9 cellular contexts compared by ENCODE assay signal in genomic region chr17:66724581-66725341, GRCh38.
DNase-seq lines count a peak whose midpoint lies in the region; ATAC-seq and TF ChIP-seq lines count a peak whose summit lies in the region.
"Had no signal": no experiment of that assay in that cellular context is flagged by ENCODE, and none has a peak within 500 bp of the region (broad histone marks: within the 10 kb centered on the region; RNA-seq: fewer than 3 reads in every experiment).

No MANE protein-coding gene starts in this region.

- ATAC-seq in activated naive CD4-positive, alpha-beta T cell treated with anti-CD3 and anti-CD28 coated beads, Interleukin-2, amount 50 U/mL, for 72 hours = no peak
- ATAC-seq in left ventricle myocardium superior (peak; percentile 66), upper lobe of right lung (peak; percentile 23)

- intact Hi-C loops in left ventricle myocardium superior (cut with micrococcal nuclease) (loop anchor here (5.0 kb wide), 1 partner anchor 183 kb away; no protein-coding TSS in a partner anchor), upper lobe of right lung (cut with DNase I) (no loop called here)

- H3K27me3 ChIP-seq in upper lobe of right lung = no peaks in the 10 kb centered on the region
- no peaks in the 10 kb centered on the region for H3K27me3 ChIP-seq in SJCRH30

- peak overlapping the region; percentile 36 to 68 for H3K27ac Mint-ChIP-seq in activated naive CD4-positive, alpha-beta T cell treated with anti-CD3 and anti-CD28 coated beads, Interleukin-2, amount 50 U/mL, for 72 hours

- H3K4me1 ChIP-seq in upper lobe of right lung = peaks cover 8% of the 10 kb centered on the region
- no peaks in the 10 kb centered on the region for H3K4me1 ChIP-seq in SJCRH30

- no peaks in the 10 kb centered on the region for H3K36me3 Mint-ChIP-seq in activated naive CD4-positive, alpha-beta T cell treated with anti-CD3 and anti-CD28 coated beads, Interleukin-2, amount 50 U/mL, for 72 hours

- TF ChIP-seq CTCF in VCaP (conservative IDR thresholded peaks at IDR 0.05) = no peak
- no peak for TF ChIP-seq CTCF in upper lobe of right lung (IDR thresholded peaks at IDR 0.05)

- no peaks in the 10 kb centered on the region for H3K9me3 Mint-ChIP-seq in activated naive CD4-positive, alpha-beta T cell treated with anti-CD3 and anti-CD28 coated beads, Interleukin-2, amount 50 U/mL, for 72 hours

- no peaks in the 10 kb centered on the region for H3K9me3 ChIP-seq in upper lobe of right lung
- H3K9me3 ChIP-seq in SJCRH30 (replicated peaks) = no peaks in the 10 kb centered on the region

- H3K27ac ChIP-seq in VCaP (peak overlapping the region; percentile 92), upper lobe of right lung (no peak overlapping the region), substantia nigra (ENCODE audit: low read depth, low read length, poor library complexity, severe bottlenecking) (no peak overlapping the region), SJCRH30 (no peak overlapping the region)

- H3K36me3 ChIP-seq in upper lobe of right lung (no peaks in the 10 kb centered on the region), SJCRH30 (no peaks in the 10 kb centered on the region)

- no peak for DNase-seq in activated naive CD4-positive, alpha-beta T cell treated with anti-CD3 and anti-CD28 coated beads, Interleukin-2, amount 50 U/mL, for 72 hours (ENCODE audit: low spot score in 2 of 2)
- DNase-seq in activated naive CD4-positive, alpha-beta T cell treated with anti-CD3 and anti-CD28 coated beads, Interleukin-2, amount 50 U/mL, for 16 hours = no peak
- DNase-seq in left ventricle myocardium superior (no peak), upper lobe of right lung (no peak), substantia nigra (lab: John Stamatoyannopoulos, UW) (no peak), SJCRH30 (no peak), hippocampal formation (lab: John Stamatoyannopoulos, UW) (no peak)
- DNase-seq: SW 1271 had no signal

- H3K4me3 ChIP-seq in upper lobe of right lung (no peak overlapping the region), SJCRH30 (no peak overlapping the region)

Comparison
In these comparisons a context has a peak if more than half of its experiments do, and no peak if none do; other contexts are left out.
1. ATAC-seq: peak in left ventricle myocardium superior (single experiment) and upper lobe of right lung (single experiment); none in activated naive CD4-positive, alpha-beta T cell treated with anti-CD3 and anti-CD28 coated beads, Interleukin-2, amount 50 U/mL, for 72 hours (0 of 2).